14 cellular contexts compared by ENCODE assay signal in genomic region chr7:106870528-106870927, GRCh38. TPM values are rescaled to one million over a fixed set of nuclear protein-coding genes. Genes with fewer than 3 reads are reported as not detected.
DNase-seq lines count a peak whose midpoint lies in the region; ATAC-seq and TF ChIP-seq lines count a peak whose summit lies in the region.
"Had no signal": no experiment of that assay in that cellular context is flagged by ENCODE, and none has a peak within 500 bp of the region (broad histone marks: within the 10 kb centered on the region; RNA-seq: fewer than 3 reads in every experiment).

No MANE protein-coding gene starts in this region.

- no peak for ATAC-seq in activated T-helper 17 cell treated with anti-CD3 and anti-CD28 coated beads, Interleukin-2, amount 50 U/mL, for 72 hours (replicated peaks)
- ATAC-seq in Right ventricle myocardium superior (ENCODE audit: poor library complexity) (no peak), HG03280 (IDR thresholded peaks at IDR 0.05; ENCODE audit: unreplicated experiment) (no peak)
- ATAC-seq: left colon had no signal

- CTCF ChIA-PET in activated CD4-positive, alpha-beta T cell treated with anti-CD3 and anti-CD28 coated beads, Interleukin-2, amount 10 ng/mL, durations not matched to agents 7 days and 5 days (lab: Charles Lee) = interaction anchor here (1.3 to 1.5 kb wide), 2 partner anchors 11 to 20 kb away, joined by 4 to 5 read pairs; no protein-coding TSS in a partner anchor

- peaks cover 4% of the 10 kb centered on the region; the same call in 1 of the 2 replicates for H3K9me3 ChIP-seq in Loucy (ENCODE audit: insufficient read depth, low read depth, low read length)
- H3K9me3 ChIP-seq: mucosa of descending colon, pancreas had no signal

- H3K4me2 ChIP-seq in Loucy (ENCODE audit: low read depth, low read length, poor library complexity, severe bottlenecking) = peak overlapping the region; percentile 89

- H3K27me3 Mint-ChIP-seq in activated CD4-positive, alpha-beta T cell treated with anti-CD3 and anti-CD28 coated beads, Interleukin-2, amount 10 ng/mL, durations not matched to agents 7 days and 5 days = no peaks in the 10 kb centered on the region
- no peaks in the 10 kb centered on the region for H3K27me3 Mint-ChIP-seq in activated T-helper 17 cell treated with anti-CD3 and anti-CD28 coated beads, Interleukin-2, amount 50 U/mL, for 72 hours

- H3K4me1 Mint-ChIP-seq in activated CD4-positive, alpha-beta T cell treated with anti-CD3 and anti-CD28 coated beads, Interleukin-2, amount 10 ng/mL, durations not matched to agents 7 days and 5 days = peaks cover 56% of the 10 kb centered on the region
- peaks cover 42% of the 10 kb centered on the region for H3K4me1 Mint-ChIP-seq in activated T-helper 17 cell treated with anti-CD3 and anti-CD28 coated beads, Interleukin-2, amount 50 U/mL, for 72 hours

- no peak for DNase-seq in activated CD4-positive, alpha-beta T cell treated with anti-CD3 and anti-CD28 coated beads, Interleukin-2, amount 10 ng/mL, durations not matched to agents 7 days and 5 days
- no peak for DNase-seq in activated CD4-positive, alpha-beta T cell treated with anti-CD3 and anti-CD28 coated beads for 1 hour
- no peak for DNase-seq in NCI-H1092 treated with DMSO at 0.1 percent for 48 hours (lab: John Stamatoyannopoulos, UW)
- DNase-seq in Right ventricle myocardium superior = no peak
- DNase-seq: amygdala, HCEC 1CT, left colon, mucosa of descending colon, NCI-H1105, pancreas had no signal

- intact Hi-C loops in Right ventricle myocardium superior (cut with DNase I) = no loop called here

- POLR2A ChIA-PET in activated CD4-positive, alpha-beta T cell treated with anti-CD3 and anti-CD28 coated beads, Interleukin-2, amount 10 ng/mL, durations not matched to agents 7 days and 5 days (lab: Charles Lee) = no interaction called here

- no peak for TF ChIP-seq CTCF in Loucy (conservative IDR thresholded peaks at IDR 0.05; ENCODE audit: low read length)

- no peaks in the 10 kb centered on the region for H3K9me2 ChIP-seq in Loucy (replicated peaks; ENCODE audit: low read depth, low read length)

- H2AFZ ChIP-seq in Loucy (ENCODE audit: low read length) = no peak overlapping the region

- H3K4me3 Mint-ChIP-seq in activated CD4-positive, alpha-beta T cell treated with anti-CD3 and anti-CD28 coated beads, Interleukin-2, amount 10 ng/mL, durations not matched to agents 7 days and 5 days = peak overlapping the region; percentile 1
- peak overlapping the region; percentile 65 for H3K4me3 Mint-ChIP-seq in activated T-helper 17 cell treated with anti-CD3 and anti-CD28 coated beads, Interleukin-2, amount 50 U/mL, for 72 hours

- H3K27ac Mint-ChIP-seq in activated CD4-positive, alpha-beta T cell treated with anti-CD3 and anti-CD28 coated beads, Interleukin-2, amount 10 ng/mL, durations not matched to agents 7 days and 5 days = no peak overlapping the region
- peak overlapping the region; percentile 85 for H3K27ac Mint-ChIP-seq in activated T-helper 17 cell treated with anti-CD3 and anti-CD28 coated beads, Interleukin-2, amount 50 U/mL, for 72 hours

- H3K79me2 ChIP-seq in Loucy (ENCODE audit: insufficient read depth, low read length) = peaks cover 96% of the 10 kb centered on the region

- peaks cover 72% of the 10 kb centered on the region for H3K4me1 ChIP-seq in Loucy (ENCODE audit: insufficient read depth, low read length, poor library complexity, severe bottlenecking)
- H3K4me1 ChIP-seq: pancreas had no signal

- peaks cover 85% of the 10 kb centered on the region for H3K36me3 Mint-ChIP-seq in activated CD4-positive, alpha-beta T cell treated with anti-CD3 and anti-CD28 coated beads, Interleukin-2, amount 10 ng/mL, durations not matched to agents 7 days and 5 days (ENCODE audit: low read depth)
- peaks cover 84% of the 10 kb centered on the region for H3K36me3 Mint-ChIP-seq in activated T-helper 17 cell treated with anti-CD3 and anti-CD28 coated beads, Interleukin-2, amount 50 U/mL, for 72 hours (ENCODE audit: low read depth)

- no peaks in the 10 kb centered on the region for H3F3A ChIP-seq in Loucy (ENCODE audit: low read depth)

- H3K9me3 Mint-ChIP-seq in activated CD4-positive, alpha-beta T cell treated with anti-CD3 and anti-CD28 coated beads, Interleukin-2, amount 10 ng/mL, durations not matched to agents 7 days and 5 days = peaks cover 10% of the 10 kb centered on the region
- H3K9me3 Mint-ChIP-seq in activated T-helper 17 cell treated with anti-CD3 and anti-CD28 coated beads, Interleukin-2, amount 50 U/mL, for 72 hours = no peaks in the 10 kb centered on the region

- H4K20me1 ChIP-seq in Loucy (ENCODE audit: insufficient read depth, low read length, poor library complexity, severe bottlenecking) = peaks cover 42% of the 10 kb centered on the region

- H3K4me3 ChIP-seq in Loucy (ENCODE audit: low read length, poor library complexity, severe bottlenecking) = peak overlapping the region; percentile 73
- H3K4me3 ChIP-seq in skin epidermis = peak overlapping the region in 1 of 7 experiments; percentile 12
- H3K4me3 ChIP-seq: mucosa of descending colon, pancreas had no signal

- H3K27me3 ChIP-seq in Loucy (ENCODE audit: insufficient read depth, low read length, poor library complexity, severe bottlenecking) = no peaks in the 10 kb centered on the region
- H3K27me3 ChIP-seq: pancreas had no signal

- peaks cover 42% of the 10 kb centered on the region for H3K36me3 ChIP-seq in Loucy (ENCODE audit: insufficient read depth, low read length)
- H3K36me3 ChIP-seq: pancreas had no signal

- peak overlapping the region in 11 of 21 experiments; percentile 1 to 78 (median 26) for H3K27ac ChIP-seq in skin epidermis

- peak overlapping the region; percentile 65 for H3K9ac ChIP-seq in Loucy (ENCODE audit: low read depth, low read length, poor library complexity, severe bottlenecking)

RNA-seq across cellular contexts. Expression of gene PIK3CG, which starts 5.4 kb away (rescaled TPM):
- total RNA-seq in activated CD4-positive, alpha-beta T cell treated with anti-CD3 and anti-CD28 coated beads, Interleukin-2, amount 10 ng/mL, durations not matched to agents 7 days and 5 days = 10 to 100 TPM; 42.9 to 51.6 TPM
- 10 to 100 TPM; 21.6 to 25.7 TPM for total RNA-seq in activated T-helper 17 cell treated with anti-CD3 and anti-CD28 coated beads, Interleukin-2, amount 50 U/mL, for 72 hours
- 1.6 TPM for total RNA-seq in Right ventricle myocardium superior
